Comparison of ENCODE assay signal across 12 cellular contexts in the genomic region with DNA sequence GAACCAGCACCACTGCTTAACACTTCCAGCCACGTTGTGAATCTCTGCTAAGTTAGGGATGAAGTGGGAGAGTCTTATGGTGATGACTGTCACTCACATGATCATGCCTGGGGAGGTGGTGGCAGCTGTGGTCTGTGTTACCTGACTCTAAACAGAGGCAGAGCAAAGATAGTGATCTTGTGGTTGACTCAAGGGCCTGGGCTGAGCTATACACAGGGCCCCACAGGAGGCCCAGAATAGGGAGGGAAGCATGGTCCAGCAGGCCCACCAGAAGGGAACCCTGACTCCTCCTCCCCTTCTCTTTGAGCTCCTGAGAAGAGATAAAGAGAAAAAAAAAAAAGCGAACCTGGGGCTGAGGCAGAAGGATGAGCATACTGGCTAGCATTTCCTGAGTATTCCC. TPM values are rescaled to one million over a fixed set of nuclear protein-coding genes. Genes with fewer than 3 reads are reported as not detected.
DNase-seq lines count a peak whose midpoint lies in the region; ATAC-seq and TF ChIP-seq lines count a peak whose summit lies in the region.
"Had no signal": no experiment of that assay in that cellular context is flagged by ENCODE, and none has a peak within 500 bp of the region (broad histone marks: within the 10 kb centered on the region; RNA-seq: fewer than 3 reads in every experiment).

No MANE protein-coding gene starts in this region.

- no peak for TF ChIP-seq CTCF in MM.1S (IDR thresholded peaks at IDR 0.05; ENCODE audit: low read length)
- TF ChIP-seq CTCF in psoas muscle (IDR thresholded peaks at IDR 0.05): no peak
- no peak for TF ChIP-seq CTCF in smooth muscle cell (IDR thresholded peaks at IDR 0.05; ENCODE audit: borderline replicate concordance, insufficient read depth, poor library complexity, severe bottlenecking)

- H2AFZ ChIP-seq in MM.1S (ENCODE audit: low read length): 0 out of 2 replicates have a peak overlapping the region, but pooled peaks have one; percentile 5
- H2AFZ ChIP-seq in smooth muscle cell (ENCODE audit: low read depth): no peak overlapping the region

- no peaks in the 10 kb centered on the region for H3K9me2 ChIP-seq in MM.1S (replicated peaks; ENCODE audit: insufficient read depth, low read length)

- H3K4me1 ChIP-seq in MM.1S (ENCODE audit: low read length) (peaks cover 44% of the 10 kb centered on the region), psoas muscle (peaks cover 42% of the 10 kb centered on the region), smooth muscle cell (ENCODE audit: low read depth) (peaks cover 28% of the 10 kb centered on the region)
- H3K4me1 ChIP-seq in effector memory CD4-positive, alpha-beta T cell (ENCODE audit: control insufficient read depth, insufficient read depth, low read length, poor library complexity, severe bottlenecking): no peaks in the 10 kb centered on the region

- peak overlapping the region; percentile 15; the same call in 1 of the 2 replicates for H3K27ac ChIP-seq in MM.1S (ENCODE audit: low read length)
- H3K27ac ChIP-seq in psoas muscle: peak overlapping the region; percentile 38
- no peak overlapping the region for H3K27ac ChIP-seq in smooth muscle cell (ENCODE audit: low read depth)
- no peak overlapping the region for H3K27ac ChIP-seq in effector memory CD4-positive, alpha-beta T cell (ENCODE audit: insufficient read depth, low read length, poor library complexity, severe bottlenecking)
- H3K27ac ChIP-seq: heart left ventricle, thyroid gland had no signal

- no peaks in the 10 kb centered on the region for H3K9me3 ChIP-seq in MM.1S (replicated peaks; ENCODE audit: insufficient read depth, low read length)
- H3K9me3 ChIP-seq in psoas muscle: no peaks in the 10 kb centered on the region
- H3K9me3 ChIP-seq in smooth muscle cell (replicated peaks; ENCODE audit: low read depth): no peaks in the 10 kb centered on the region
- H3K9me3 ChIP-seq in effector memory CD4-positive, alpha-beta T cell (ENCODE audit: control insufficient read depth, low read length): no peaks in the 10 kb centered on the region
- H3K9me3 ChIP-seq: heart left ventricle, thyroid gland had no signal

- H3K4me2 ChIP-seq in MM.1S (ENCODE audit: low read depth, low read length) (peak overlapping the region; percentile 6; the same call in 1 of the 2 replicates), smooth muscle cell (no peak overlapping the region)

- no peak overlapping the region for H3K4me3 ChIP-seq in MM.1S (ENCODE audit: low read length)
- H3K4me3 ChIP-seq in psoas muscle: no peak overlapping the region
- no peak overlapping the region for H3K4me3 ChIP-seq in smooth muscle cell
- no peak overlapping the region for H3K4me3 ChIP-seq in effector memory CD4-positive, alpha-beta T cell (ENCODE audit: insufficient read depth, low read depth, low read length, poor library complexity, severe bottlenecking)
- H3K4me3 ChIP-seq: heart left ventricle, thyroid gland had no signal

- ATAC-seq in GM21723 (IDR thresholded peaks at IDR 0.05; ENCODE audit: unreplicated experiment): peak; percentile 49
- ATAC-seq in psoas muscle: peak; percentile 20 to 74 (median 36)
- ATAC-seq: heart left ventricle; naive thymus-derived CD8-positive, alpha-beta T cell had no signal

- WGBS in psoas muscle, 3 donors: 65 to 71% (median 66%) methylated on average over 2 of the region's 2 CpGs
- WGBS in smooth muscle cell (ENCODE audit: low lambda C conversion rate): 26% methylated on average over 2 of the region's 2 CpGs

- H3K79me2 ChIP-seq in MM.1S (ENCODE audit: low read length) (no peaks in the 10 kb centered on the region), smooth muscle cell (ENCODE audit: low read depth) (no peaks in the 10 kb centered on the region)

- no peaks in the 10 kb centered on the region for H4K20me1 ChIP-seq in MM.1S (ENCODE audit: insufficient read depth, low read length)
- no peaks in the 10 kb centered on the region for H4K20me1 ChIP-seq in smooth muscle cell (ENCODE audit: low read depth)

- H3K9ac ChIP-seq in MM.1S (ENCODE audit: low read length) (no peak overlapping the region), smooth muscle cell (ENCODE audit: low read depth) (no peak overlapping the region)

- H3F3A ChIP-seq in MM.1S (ENCODE audit: insufficient read depth, low read length): peaks cover 27% of the 10 kb centered on the region
- no peaks in the 10 kb centered on the region for H3F3A ChIP-seq in smooth muscle cell (ENCODE audit: low read depth)

- H3K36me3 ChIP-seq in MM.1S (replicated peaks; ENCODE audit: insufficient read depth, low read length) (no peaks in the 10 kb centered on the region), psoas muscle (ENCODE audit: insufficient read depth in 1 of 2, low read depth in 1 of 2) (no peaks in the 10 kb centered on the region), smooth muscle cell (ENCODE audit: low read depth) (no peaks in the 10 kb centered on the region)
- H3K36me3 ChIP-seq in effector memory CD4-positive, alpha-beta T cell (ENCODE audit: control insufficient read depth, insufficient read depth, low read length): no peaks in the 10 kb centered on the region

- H3K27me3 ChIP-seq in MM.1S (replicated peaks; ENCODE audit: insufficient read depth, low read length): no peaks in the 10 kb centered on the region
- H3K27me3 ChIP-seq in psoas muscle (ENCODE audit: insufficient read depth in 3 of 3, low read length in 2 of 3): no peaks in the 10 kb centered on the region
- no peaks in the 10 kb centered on the region for H3K27me3 ChIP-seq in smooth muscle cell (ENCODE audit: low read depth)
- H3K27me3 ChIP-seq in effector memory CD4-positive, alpha-beta T cell (replicated peaks; ENCODE audit: control insufficient read depth, insufficient read depth, low read length, poor library complexity, severe bottlenecking): no peaks in the 10 kb centered on the region
- H3K27me3 ChIP-seq: heart left ventricle, thyroid gland had no signal

- peak; percentile 88 for DNase-seq in NCI-H82 (lab: John Stamatoyannopoulos, UW)
- no peak for DNase-seq in NCI-H82 treated with DMSO at 0.1 percent for 48 hours (lab: John Stamatoyannopoulos, UW; ENCODE audit: unreplicated experiment)
- peak; percentile 68 for DNase-seq in MM.1S
- no peak for DNase-seq in psoas muscle
- no peak for DNase-seq in smooth muscle cell (lab: John Stamatoyannopoulos, UW; ENCODE audit: unreplicated experiment)
- DNase-seq in Kasumi-1 (lab: John Stamatoyannopoulos, UW): no peak
- DNase-seq in effector memory CD4-positive, alpha-beta T cell: no peak
- DNase-seq: activated CD4-positive, alpha-beta T cell treated with anti-CD3 and anti-CD28 coated beads, Interleukin-2, amount 50 U/mL, for 48 hours; heart left ventricle; naive thymus-derived CD8-positive, alpha-beta T cell; thyroid gland had no signal

- intact Hi-C loops in psoas muscle (cut with DNase I): no loop called here

RNA-seq across cellular contexts. Expression of a gene that starts 55.0 kb away (rescaled TPM):
- total RNA-seq in psoas muscle: 10 to 100 TPM; 20.8 to 33.6 (median 22.3) TPM
- polyA plus RNA-seq in psoas muscle: 1 to 10 TPM; 4.4 to 4.9 (median 4.7) TPM
- 8.2 and 12.0 TPM in 2 replicates for total RNA-seq in smooth muscle cell
- 8.7 and 15.7 TPM in 2 replicates for polyA plus RNA-seq in smooth muscle cell

Comparison
In these comparisons a context has a peak if more than half of its experiments do, and no peak if none do; other contexts are left out.
1. DNase-seq: peak in NCI-H82 (single experiment) and MM.1S (single experiment); none in NCI-H82 treated with DMSO at 0.1 percent for 48 hours (single experiment), psoas muscle (0 of 2), smooth muscle cell (single experiment), Kasumi-1 (0 of 2) and effector memory CD4-positive, alpha-beta T cell (0 of 3).
2. H3K27ac ChIP-seq: peak in MM.1S (single experiment) and psoas muscle (single experiment); none in smooth muscle cell (single experiment) and effector memory CD4-positive, alpha-beta T cell (single experiment).